9 cellular contexts compared by ENCODE assay signal in genomic region chr5:116358911-116359418, GRCh38.
A peak's percentile ranks its signal among the peaks of the same experiment; 100 is the strongest.
DNase-seq lines count a peak whose midpoint lies in the region; ATAC-seq and TF ChIP-seq lines count a peak whose summit lies in the region.
"Had no signal": no experiment of that assay in that cellular context is flagged by ENCODE, and none has a peak within 500 bp of the region (broad histone marks: within the 10 kb centered on the region; RNA-seq: fewer than 3 reads in every experiment).

No MANE protein-coding gene starts in this region.

- peak; percentile 99 for ATAC-seq in GM18520 (IDR thresholded peaks at IDR 0.05; ENCODE audit: unreplicated experiment)
- ATAC-seq in left lung = peak; percentile 38
- no peak for ATAC-seq in gastrocnemius medialis

- H3K27ac ChIP-seq in HEK293 (ENCODE audit: extremely low read depth, low read depth, low read length) = no peak overlapping the region
- peak overlapping the region in 1 of 2 donors; percentile 65 for H3K27ac ChIP-seq in left lung
- no peak overlapping the region for H3K27ac ChIP-seq in gastrocnemius medialis

- peak overlapping the region in 2 of 3 donors; percentile 0 to 13 for H3K27ac Mint-ChIP-seq in IgD-negative memory B cell

- H3K4me1 ChIP-seq in HEK293 (ENCODE audit: control insufficient read depth, insufficient read depth, low read length) (no peaks in the 10 kb centered on the region), left lung (peaks cover 0 to 36% of the 10 kb centered on the region in 2 donors), gastrocnemius medialis (peaks cover 28 to 31% of the 10 kb centered on the region in 2 donors)

- TF ChIP-seq CTCF in HEK293 (tag by site-specific recombination; IDR thresholded peaks at IDR 0.05) (no peak), left lung (IDR thresholded peaks at IDR 0.05) (no peak), gastrocnemius medialis (IDR thresholded peaks at IDR 0.05 in 4 of 5, conservative IDR thresholded peaks at IDR 0.05 in 1 of 5) (no peak)

- peaks cover 0 to 10% (median 2%) of the 10 kb centered on the region in 3 donors for H3K9me3 Mint-ChIP-seq in IgD-negative memory B cell

- in situ Hi-C loops in gastrocnemius medialis (cut with MboI; ENCODE audit: low sequenced_read_pairs in 4 of 4) = no loop called here

- DNase-seq in left lung = no peak
- DNase-seq in NK-92 treated with Interleukin-12 subunit alpha and Interleukin-12 subunit beta, amount 100 ng/mL, for 24 hours (lab: John Stamatoyannopoulos, UW) = no peak
- DNase-seq in kidney tubule cell (ENCODE audit: low spot score) = no peak
- no peak for DNase-seq in gastrocnemius medialis
- DNase-seq in NCI-H1048 (lab: John Stamatoyannopoulos, UW) = no peak
- DNase-seq: activated effector memory CD4-positive, alpha-beta T cell treated with Interleukin-2 at 50 U/mL for 16 hours had no signal

- peak overlapping the region in 2 of 4 donors; percentile 60 to 76 for H3K4me3 Mint-ChIP-seq in IgD-negative memory B cell

- peaks cover 13% of the 10 kb centered on the region for H3K36me3 Mint-ChIP-seq in IgD-negative memory B cell

- H3K27me3 Mint-ChIP-seq in IgD-negative memory B cell = no peaks in the 10 kb centered on the region

- no peaks in the 10 kb centered on the region for H3K9me3 ChIP-seq in HEK293 (ENCODE audit: control insufficient read depth, insufficient read depth, low read depth, low read length)
- H3K9me3 ChIP-seq in left lung = peaks cover 0 to 5% of the 10 kb centered on the region in 2 donors
- H3K9me3 ChIP-seq in gastrocnemius medialis = no peaks in the 10 kb centered on the region

- no peak overlapping the region for H3K4me3 ChIP-seq in HEK293 (ENCODE audit: low read depth, low read length)
- no peak overlapping the region for H3K4me3 ChIP-seq in left lung
- H3K4me3 ChIP-seq in gastrocnemius medialis = no peak overlapping the region

- POLR2A ChIA-PET in HEK293 (lab: Yijun Ruan, JAX) = interaction anchor here (0.6 kb wide), 1 partner anchor 172 kb away, joined by 6 read pairs; no protein-coding TSS in a partner anchor

- CTCF ChIA-PET in HEK293 (lab: Yijun Ruan, JAX) = no interaction called here

- H3K36me3 ChIP-seq in HEK293 (ENCODE audit: control insufficient read depth in 2 of 2, insufficient read depth in 1 of 2, low read length in 2 of 2) (no peaks in the 10 kb centered on the region), left lung (peaks cover 0 to under 1% of the 10 kb centered on the region in 2 donors), gastrocnemius medialis (no peaks in the 10 kb centered on the region)

- no peak for TF ChIP-seq POLR2A in gastrocnemius medialis (IDR thresholded peaks at IDR 0.05)

- H3K27me3 ChIP-seq in left lung (no peaks in the 10 kb centered on the region), gastrocnemius medialis (no peaks in the 10 kb centered on the region)

- intact Hi-C loops in left lung (cut with DNase I) (no loop called here), gastrocnemius medialis (cut with DNase I; ENCODE audit: low total_unique reads) (no loop called here)

- H3K4me1 Mint-ChIP-seq in IgD-negative memory B cell = peaks cover 18 to 22% (median 21%) of the 10 kb centered on the region in 3 donors

TF ChIP-seq in HEK293, 187 proteins besides CTCF, POLR2A, EP300 and RAD21:
- no peak for TF ChIP-seq GLIS1 (tag by site-specific recombination; IDR thresholded peaks at IDR 0.05)
- peak; percentile 50; the same call in 1 of the 2 replicates for TF ChIP-seq ZNF768 (tag by site-specific recombination; IDR thresholded peaks at IDR 0.05)
TF ChIP-seq in HEK293: peak in this region for 1.

Comparison
In these comparisons a context has a peak if more than half of its experiments do, and no peak if none do; other contexts are left out.
1. ATAC-seq: peak in GM18520 (single experiment) and left lung (single experiment); none in gastrocnemius medialis (0 of 2).